10 cellular contexts compared by ENCODE assay signal in genomic region chr17:7881655-7882054, GRCh38. TPM values are rescaled to one million over a fixed set of nuclear protein-coding genes. Genes with fewer than 3 reads are reported as not detected.
DNase-seq lines count a peak whose midpoint lies in the region; ATAC-seq and TF ChIP-seq lines count a peak whose summit lies in the region.
"Had no signal": no experiment of that assay in that cellular context is flagged by ENCODE, and none has a peak within 500 bp of the region (broad histone marks: within the 10 kb centered on the region; RNA-seq: fewer than 3 reads in every experiment).

No MANE protein-coding gene starts in this region.

- H3K27me3 ChIP-seq in IMR-90 (ENCODE audit: control insufficient read depth, insufficient read depth, low read length) (no peaks in the 10 kb centered on the region), OCI-LY1 (ENCODE audit: insufficient read depth, low read length) (no peaks in the 10 kb centered on the region), esophagus muscularis mucosa (no peaks in the 10 kb centered on the region)
- no peaks in the 10 kb centered on the region for H3K27me3 ChIP-seq in CD8-positive, alpha-beta T cell (ENCODE audit: insufficient read depth, low read length)
- H3K27me3 ChIP-seq: pancreas had no signal

- no peak for TF ChIP-seq RAD21 in IMR-90 (IDR thresholded peaks at IDR 0.05; ENCODE audit: low read length)

- peaks cover 12% of the 10 kb centered on the region for H3K79me2 ChIP-seq in OCI-LY1 (ENCODE audit: insufficient read depth, low read length)

- no peak overlapping the region for H4K8ac ChIP-seq in IMR-90 (ENCODE audit: low read depth in 2 of 2, low read length in 2 of 2)

- H2AK5ac ChIP-seq in IMR-90 (ENCODE audit: low read depth, low read length) = no peak overlapping the region

- in situ Hi-C loops in IMR-90 (cut with MboI; ENCODE audit: low sequenced_read_pairs) = no loop called here

- no peak for TF ChIP-seq POLR2A in IMR-90 (IDR thresholded peaks at IDR 0.05; ENCODE audit: low read depth, low read length)
- no peak for TF ChIP-seq POLR2A in esophagus muscularis mucosa (IDR thresholded peaks at IDR 0.05; ENCODE audit: low read depth)

- no peaks in the 10 kb centered on the region for H3K9me3 Mint-ChIP-seq in CD8-positive, alpha-beta T cell

- dilution Hi-C loops in IMR-90 (cut with HindIII; ENCODE audit: low sequenced_read_pairs, unreplicated experiment) = no loop called here

- no peak overlapping the region for H3K56ac ChIP-seq in IMR-90 (ENCODE audit: extremely low read depth, insufficient read depth, low read length)

- H3F3A ChIP-seq in OCI-LY1 (ENCODE audit: insufficient read depth, low read length) = peaks cover 12% of the 10 kb centered on the region; the same call in 1 of the 2 replicates

- H4K20me1 ChIP-seq in IMR-90 (ENCODE audit: insufficient read depth, low read length) (no peaks in the 10 kb centered on the region), OCI-LY1 (ENCODE audit: insufficient read depth, low read length) (no peaks in the 10 kb centered on the region)

- intact Hi-C loops in IMR-90 (cut with micrococcal nuclease) (no loop called here), esophagus muscularis mucosa (cut with DNase I) (loop anchor here (2.0 kb wide), 1 partner anchor 17 kb away; no protein-coding TSS in a partner anchor)
- intact Hi-C loops in CD8-positive, alpha-beta T cell (cut with DNase I, micrococcal nuclease) = no loop called here

- H3K4me3 Mint-ChIP-seq in CD8-positive, alpha-beta T cell = no peak overlapping the region

- no peak overlapping the region for H2BK20ac ChIP-seq in IMR-90 (ENCODE audit: low read depth, low read length)

- H3K4me1 Mint-ChIP-seq in CD8-positive, alpha-beta T cell (ENCODE audit: low read depth) = peaks cover 8% of the 10 kb centered on the region

- H3K23ac ChIP-seq in IMR-90 (ENCODE audit: low read depth, low read length) = peak overlapping the region; percentile 31; the same call in 1 of the 2 replicates

- peak; percentile 72 for DNase-seq in Ammon's horn (ENCODE audit: low spot score)
- DNase-seq in IMR-90 = no peak
- no peak for DNase-seq in esophagus muscularis mucosa (ENCODE audit: extremely low spot score)
- DNase-seq in stimulated activated CD4-positive, alpha-beta T cell treated with anti-CD3 and anti-CD28 coated beads, Interleukin-2, amount 100 ng/mL, for 24 hours = no peak
- no peak for DNase-seq in stimulated activated CD4-positive, alpha-beta T cell treated with anti-CD3 and anti-CD28 coated beads, Interleukin-1b, Interleukin-23, amount 100 ng/mL, for 48 hours
- no peak for DNase-seq in dermis blood vessel endothelial cell
- no peak for DNase-seq in CD8-positive, alpha-beta T cell
- DNase-seq: activated T-cell treated with anti-CD3 and anti-CD28 coated beads for 4 hours had no signal

- no peak overlapping the region for H2BK120ac ChIP-seq in IMR-90 (ENCODE audit: low read depth, low read length)

- POLR2A ChIA-PET in IMR-90 (lab: Charles Lee; ENCODE audit: unreplicated experiment) = no interaction called here
- POLR2A ChIA-PET in CD8-positive, alpha-beta T cell (lab: Charles Lee) = no interaction called here

- peaks cover 8% of the 10 kb centered on the region for H3K4me1 ChIP-seq in IMR-90 (ENCODE audit: control insufficient read depth, insufficient read depth, low read length)
- H3K4me1 ChIP-seq in OCI-LY1 (ENCODE audit: insufficient read depth, low read length, severe bottlenecking) = peaks cover 47% of the 10 kb centered on the region
- H3K4me1 ChIP-seq in esophagus muscularis mucosa = peaks cover 13 to 50% (median 43%) of the 10 kb centered on the region in 4 donors
- peaks cover 45% of the 10 kb centered on the region for H3K4me1 ChIP-seq in CD8-positive, alpha-beta T cell (ENCODE audit: insufficient read depth, low read length)

- H3K14ac ChIP-seq in IMR-90 (replicated peaks; ENCODE audit: low read depth, low read length) = no peak overlapping the region

- H3K27ac ChIP-seq in IMR-90 (ENCODE audit: insufficient read depth, low read length) (no peak overlapping the region), OCI-LY1 (ENCODE audit: low read depth, low read length, poor library complexity, severe bottlenecking) (peak overlapping the region; percentile 97), esophagus muscularis mucosa (replicated peaks in 1 of 4) (peak overlapping the region in 3 of 4 donors; percentile 1 to 95 (median 36))
- no peak overlapping the region for H3K27ac ChIP-seq in CD8-positive, alpha-beta T cell (ENCODE audit: low read depth, low read length)
- H3K27ac ChIP-seq: pancreas had no signal

- H3K79me1 ChIP-seq in IMR-90 (ENCODE audit: low read depth in 1 of 2, low read length in 2 of 2) = peaks cover 4 to 36% of the 10 kb centered on the region in 2 experiments; a peak in 3 of 4 replicates

- ATAC-seq in IMR-90 (ENCODE audit: low read depth) = no peak
- no peak for ATAC-seq in CD8-positive, alpha-beta T cell
- ATAC-seq: pancreas had no signal

- no peak overlapping the region for H4K91ac ChIP-seq in IMR-90 (ENCODE audit: insufficient read depth, low read depth, low read length)

- H2BK15ac ChIP-seq in IMR-90 (ENCODE audit: low read depth, low read length) = no peak overlapping the region

- H3K18ac ChIP-seq in IMR-90 (ENCODE audit: low read depth, low read length) = no peak overlapping the region

- peaks cover 5% of the 10 kb centered on the region; the same call in 1 of the 2 replicates for H3K9me1 ChIP-seq in IMR-90 (ENCODE audit: insufficient read depth, low read length)

- peaks cover 16% of the 10 kb centered on the region for H3K36me3 Mint-ChIP-seq in CD8-positive, alpha-beta T cell

- H2BK5ac ChIP-seq in IMR-90 (ENCODE audit: low read depth, low read length, poor library complexity, severe bottlenecking) = no peak overlapping the region

- no peak for TF ChIP-seq EP300 in esophagus muscularis mucosa (IDR thresholded peaks at IDR 0.05)

- H3K4me2 ChIP-seq in IMR-90 (ENCODE audit: low read depth, low read length) (no peak overlapping the region), OCI-LY1 (ENCODE audit: low read length) (peak overlapping the region; percentile 85)

- H2AFZ ChIP-seq in IMR-90 (replicated peaks; ENCODE audit: low read length, poor library complexity) (no peak overlapping the region), OCI-LY1 (ENCODE audit: low read length) (no peak overlapping the region)

- H3K9me2 ChIP-seq in OCI-LY1 (ENCODE audit: low read depth, low read length) = no peaks in the 10 kb centered on the region

- H3K4ac ChIP-seq in IMR-90 (ENCODE audit: low read depth, low read length) = no peak overlapping the region

- no peaks in the 10 kb centered on the region for H3K27me3 Mint-ChIP-seq in CD8-positive, alpha-beta T cell (ENCODE audit: low read depth)

- CTCF ChIA-PET in IMR-90 (lab: Yijun Ruan, JAX) = no interaction called here
- CTCF ChIA-PET in CD8-positive, alpha-beta T cell (lab: Charles Lee) = no interaction called here

- H3K36me3 ChIP-seq in IMR-90 (ENCODE audit: control insufficient read depth, insufficient read depth, low read length) = peaks cover 17% of the 10 kb centered on the region
- peaks cover 28% of the 10 kb centered on the region for H3K36me3 ChIP-seq in OCI-LY1 (ENCODE audit: insufficient read depth, low read length)
- peaks cover 0 to 18% (median 9%) of the 10 kb centered on the region in 4 donors for H3K36me3 ChIP-seq in esophagus muscularis mucosa
- no peaks in the 10 kb centered on the region for H3K36me3 ChIP-seq in CD8-positive, alpha-beta T cell (ENCODE audit: insufficient read depth, low read length)

- H3K9me3 ChIP-seq in IMR-90 (ENCODE audit: control insufficient read depth, insufficient read depth, low read length) (no peaks in the 10 kb centered on the region), OCI-LY1 (ENCODE audit: low read length) (no peaks in the 10 kb centered on the region), esophagus muscularis mucosa (no peaks in the 10 kb centered on the region)
- H3K9me3 ChIP-seq in CD8-positive, alpha-beta T cell (ENCODE audit: low read length) = no peaks in the 10 kb centered on the region
- H3K9me3 ChIP-seq: pancreas had no signal

- no peak overlapping the region for H2AK9ac ChIP-seq in IMR-90 (replicated peaks; ENCODE audit: low read depth, low read length, poor library complexity)

- BruUV-seq in IMR-90 (replicated peaks; lab: Mats Ljungman, UMichigan) = no TSS peak

- no peak overlapping the region for H4K5ac ChIP-seq in IMR-90 (ENCODE audit: low read depth, low read length)

- H3K9ac ChIP-seq in IMR-90 (ENCODE audit: low read depth, low read length) (no peak overlapping the region), OCI-LY1 (ENCODE audit: low read length) (peak overlapping the region; percentile 81)

- TF ChIP-seq CTCF in IMR-90 (conservative IDR thresholded peaks at IDR 0.05; ENCODE audit: low read depth, low read length) (no peak), OCI-LY1 (IDR thresholded peaks at IDR 0.05; ENCODE audit: low read length) (no peak), esophagus muscularis mucosa (IDR thresholded peaks at IDR 0.05) (no peak)
- no peak for TF ChIP-seq CTCF in CD8-positive, alpha-beta T cell (IDR thresholded peaks at IDR 0.05)

- WGBS in IMR-90 (ENCODE audit: extremely low coverage in 2 of 2, insufficient read length in 1 of 2), 2 experiments = 33% methylated on average over 3 of the region's 3 CpGs; no CpG with 5 or more reads in 1 of the 2 experiments
- WGBS in esophagus muscularis mucosa = 22% methylated on average over 3 of the region's 3 CpGs

- no peak overlapping the region for H3K27ac Mint-ChIP-seq in CD8-positive, alpha-beta T cell

- no peak overlapping the region for H3K4me3 ChIP-seq in IMR-90 (ENCODE audit: insufficient read depth, low read depth, low read length)
- H3K4me3 ChIP-seq in OCI-LY1 (ENCODE audit: low read depth, low read length, poor library complexity, severe bottlenecking) = peak overlapping the region; percentile 60
- no peak overlapping the region for H3K4me3 ChIP-seq in esophagus muscularis mucosa
- no peak overlapping the region for H3K4me3 ChIP-seq in CD8-positive, alpha-beta T cell (ENCODE audit: low read depth, low read length)
- H3K4me3 ChIP-seq: pancreas had no signal

RNA-seq across cellular contexts. Expression of gene CHD3, which starts 6.9 kb away (rescaled TPM):
- total RNA-seq in IMR-90 (2012; rRNA removed) (67.2 and 78.1 TPM in 2 replicates), esophagus muscularis mucosa (100 to 1,000 TPM in 3 of 4 donors, 10 to 100 TPM in 1; 82.7 to 139 (median 111) TPM), dermis blood vessel endothelial cell (108 and 132 TPM in 2 replicates)
- polyA plus RNA-seq in IMR-90 (2012; rRNA removed) = 55.1 and 65.4 TPM in 2 replicates
- 53.4 and 59.5 TPM in 2 replicates for polyA plus RNA-seq in IMR-90 (2012; cell fraction: cytosol; rRNA removed)
- polyA plus RNA-seq in IMR-90 (2012; cell fraction: nucleus; rRNA removed; ENCODE audit: low replicate concordance) = 202 and 231 TPM in 2 replicates
- 100 to 1,000 TPM; 243 to 245 TPM for total RNA-seq in CD8-positive, alpha-beta T cell

RNA-seq across cellular contexts. Expression of gene CYB5D1, which starts 23.9 kb away (rescaled TPM):
- total RNA-seq in IMR-90 (2012; rRNA removed) (10.8 and 11.1 TPM in 2 replicates), esophagus muscularis mucosa (10 to 100 TPM; 11.6 to 14.9 (median 12.0) TPM), dermis blood vessel endothelial cell (15.1 and 17.9 TPM in 2 replicates)
- 7.0 and 8.8 TPM in 2 replicates for polyA plus RNA-seq in IMR-90 (2012; rRNA removed)
- polyA plus RNA-seq in IMR-90 (2012; cell fraction: cytosol; rRNA removed) = 3.4 and 4.3 TPM in 2 replicates
- polyA plus RNA-seq in IMR-90 (2012; cell fraction: nucleus; rRNA removed; ENCODE audit: low replicate concordance) = 9.7 and 19.2 TPM in 2 replicates
- 10 to 100 TPM; 10.4 to 12.4 TPM for total RNA-seq in CD8-positive, alpha-beta T cell

RNA-seq across cellular contexts. Expression of gene NAA38, which starts 24.3 kb away (rescaled TPM):
- total RNA-seq in IMR-90 (2012; rRNA removed) = 40.7 and 62.2 TPM in 2 replicates
- 76.8 and 122 TPM in 2 replicates for polyA plus RNA-seq in IMR-90 (2012; rRNA removed)
- 125 and 183 TPM in 2 replicates for polyA plus RNA-seq in IMR-90 (2012; cell fraction: cytosol; rRNA removed)
- 34.7 and 54.0 TPM in 2 replicates for polyA plus RNA-seq in IMR-90 (2012; cell fraction: nucleus; rRNA removed; ENCODE audit: low replicate concordance)
- total RNA-seq in esophagus muscularis mucosa = 100 to 1,000 TPM in 2 of 4 donors, 10 to 100 TPM in 2; 61.4 to 110 (median 102) TPM
- total RNA-seq in dermis blood vessel endothelial cell = 63.2 and 129 TPM in 2 replicates
- total RNA-seq in CD8-positive, alpha-beta T cell = 10 to 100 TPM; 14.3 to 16.5 TPM

RNA-seq across cellular contexts. Expression of gene TMEM88, which starts 26.8 kb away (rescaled TPM):
- total RNA-seq in IMR-90 (2012; rRNA removed) (not detected in 2 replicates), esophagus muscularis mucosa (10 to 100 TPM; 13.3 to 45.9 (median 42.5) TPM), dermis blood vessel endothelial cell (50.9 and 111 TPM in 2 replicates)
- polyA plus RNA-seq in IMR-90 (2012; rRNA removed) = 1.9 and 2.1 TPM in 2 replicates
- polyA plus RNA-seq in IMR-90 (2012; cell fraction: cytosol; rRNA removed) = 0.63 and 0.79 TPM in 2 replicates
- polyA plus RNA-seq in IMR-90 (2012; cell fraction: nucleus; rRNA removed; ENCODE audit: low replicate concordance) = 16.9 and 24.1 TPM in 2 replicates
- 10 to 100 TPM; 33.3 to 33.7 TPM for total RNA-seq in CD8-positive, alpha-beta T cell

RNA-seq across cellular contexts. Expression of gene RNF227, which starts 34.4 kb away (rescaled TPM):
- total RNA-seq in IMR-90 (2012; rRNA removed) (1.3 and 1.4 TPM in 2 replicates), esophagus muscularis mucosa (10 to 100 TPM in 1 of 4 donors, 1 to 10 TPM in 3; 2.1 to 29.2 (median 5.7) TPM), dermis blood vessel endothelial cell (1.6 and 3.1 TPM in 2 replicates)
- 2.7 and 3.1 TPM in 2 replicates for polyA plus RNA-seq in IMR-90 (2012; rRNA removed)
- polyA plus RNA-seq in IMR-90 (2012; cell fraction: cytosol; rRNA removed) = 0.78 and 1.3 TPM in 2 replicates
- 3.8 and 4.5 TPM in 2 replicates for polyA plus RNA-seq in IMR-90 (2012; cell fraction: nucleus; rRNA removed; ENCODE audit: low replicate concordance)
- total RNA-seq in CD8-positive, alpha-beta T cell = 1 to 10 TPM; 2.8 to 3.3 TPM

Comparison
In these comparisons a context has a peak if more than half of its experiments do, and no peak if none do; other contexts are left out.
1. H3K27ac ChIP-seq: peak in OCI-LY1 (single experiment) and esophagus muscularis mucosa (3 of 4); none in IMR-90 (single experiment) and CD8-positive, alpha-beta T cell (single experiment).